8 cellular contexts compared by ENCODE assay signal in the genomic region with DNA sequence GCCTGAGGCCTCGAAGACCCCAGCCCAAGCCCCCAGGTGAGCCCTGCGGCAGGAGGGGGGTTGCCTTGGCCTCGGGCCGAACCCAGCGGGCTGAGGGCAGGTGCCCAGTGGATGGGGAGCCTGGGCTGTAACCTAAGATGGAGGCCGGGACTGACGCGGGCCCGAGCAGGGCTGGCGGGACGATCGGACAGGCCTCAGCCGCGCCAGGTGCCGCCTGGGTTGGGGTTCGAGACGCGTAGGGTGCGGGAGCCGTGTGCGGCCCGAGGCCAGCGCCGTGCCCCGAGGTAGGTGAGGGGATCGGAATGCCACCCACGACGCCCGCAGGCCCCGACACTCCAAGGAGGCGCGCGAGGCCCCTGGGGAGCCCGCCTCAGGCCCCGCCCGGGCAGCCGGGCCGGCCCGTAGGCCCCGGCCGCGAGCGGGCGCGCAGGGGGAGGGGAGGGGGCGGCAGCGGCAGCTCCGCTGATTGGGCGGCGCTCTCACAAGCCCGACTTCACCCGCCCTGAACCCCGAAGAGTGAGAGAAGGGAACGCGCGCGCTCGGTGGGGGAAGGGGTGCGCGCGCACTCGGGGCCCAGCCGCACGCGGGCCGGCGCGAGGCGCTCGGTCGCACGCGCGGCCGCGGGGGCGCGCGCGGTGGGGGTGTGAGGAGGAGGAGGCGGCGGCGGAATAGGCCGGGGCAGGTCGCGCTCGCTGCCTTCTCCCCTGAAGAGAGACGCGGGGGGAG.
DNase-seq lines count a peak whose midpoint lies in the region; ATAC-seq lines count a peak whose summit lies in the region.

A gene with protein sequence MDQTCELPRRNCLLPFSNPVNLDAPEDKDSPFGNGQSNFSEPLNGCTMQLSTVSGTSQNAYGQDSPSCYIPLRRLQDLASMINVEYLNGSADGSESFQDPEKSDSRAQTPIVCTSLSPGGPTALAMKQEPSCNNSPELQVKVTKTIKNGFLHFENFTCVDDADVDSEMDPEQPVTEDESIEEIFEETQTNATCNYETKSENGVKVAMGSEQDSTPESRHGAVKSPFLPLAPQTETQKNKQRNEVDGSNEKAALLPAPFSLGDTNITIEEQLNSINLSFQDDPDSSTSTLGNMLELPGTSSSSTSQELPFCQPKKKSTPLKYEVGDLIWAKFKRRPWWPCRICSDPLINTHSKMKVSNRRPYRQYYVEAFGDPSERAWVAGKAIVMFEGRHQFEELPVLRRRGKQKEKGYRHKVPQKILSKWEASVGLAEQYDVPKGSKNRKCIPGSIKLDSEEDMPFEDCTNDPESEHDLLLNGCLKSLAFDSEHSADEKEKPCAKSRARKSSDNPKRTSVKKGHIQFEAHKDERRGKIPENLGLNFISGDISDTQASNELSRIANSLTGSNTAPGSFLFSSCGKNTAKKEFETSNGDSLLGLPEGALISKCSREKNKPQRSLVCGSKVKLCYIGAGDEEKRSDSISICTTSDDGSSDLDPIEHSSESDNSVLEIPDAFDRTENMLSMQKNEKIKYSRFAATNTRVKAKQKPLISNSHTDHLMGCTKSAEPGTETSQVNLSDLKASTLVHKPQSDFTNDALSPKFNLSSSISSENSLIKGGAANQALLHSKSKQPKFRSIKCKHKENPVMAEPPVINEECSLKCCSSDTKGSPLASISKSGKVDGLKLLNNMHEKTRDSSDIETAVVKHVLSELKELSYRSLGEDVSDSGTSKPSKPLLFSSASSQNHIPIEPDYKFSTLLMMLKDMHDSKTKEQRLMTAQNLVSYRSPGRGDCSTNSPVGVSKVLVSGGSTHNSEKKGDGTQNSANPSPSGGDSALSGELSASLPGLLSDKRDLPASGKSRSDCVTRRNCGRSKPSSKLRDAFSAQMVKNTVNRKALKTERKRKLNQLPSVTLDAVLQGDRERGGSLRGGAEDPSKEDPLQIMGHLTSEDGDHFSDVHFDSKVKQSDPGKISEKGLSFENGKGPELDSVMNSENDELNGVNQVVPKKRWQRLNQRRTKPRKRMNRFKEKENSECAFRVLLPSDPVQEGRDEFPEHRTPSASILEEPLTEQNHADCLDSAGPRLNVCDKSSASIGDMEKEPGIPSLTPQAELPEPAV (N-terminal part only) (plus strand): TSS at position 655 of the 726 bp plus-strand sequence. CDS start 1,331 bp downstream, outside the sequence.

- H3K27ac Mint-ChIP-seq in memory B cell = peak within 1 kb of the TSS; percentile 91

- peaks cover 9% of the 10 kb centered on the region for H3K36me3 Mint-ChIP-seq in memory B cell

- ATAC-seq in HG02973 (IDR thresholded peaks at IDR 0.05; ENCODE audit: unreplicated experiment) = peak; percentile 52
- ATAC-seq in memory B cell (ENCODE audit: low read depth) = peak; percentile 71

- H3K4me3 Mint-ChIP-seq in memory B cell = peak within 1 kb of the TSS; percentile 88

- no peaks in the 10 kb centered on the region for H3K9me3 Mint-ChIP-seq in memory B cell

- no peaks in the 10 kb centered on the region for H3K27me3 Mint-ChIP-seq in memory B cell

- DNase-seq in SIG-M5 treated with dmso at 0.1 percent for 504 hours (lab: John Stamatoyannopoulos, UW; ENCODE audit: unreplicated experiment) (peak; percentile 60), SIG-M5 (lab: John Stamatoyannopoulos, UW) (no peak), NCI-H226 (peak; percentile 92), memory B cell (ENCODE audit: low spot score in 2 of 2) (peak; percentile 92 to 94)
- DNase-seq in activated CD8-positive, alpha-beta memory T cell treated with anti-CD3 and anti-CD28 coated beads for 1 hour (ENCODE audit: extremely low read depth in 1 of 2, low read depth in 1 of 2) = peak; percentile 49 to 83
- DNase-seq in effector CD8-positive, alpha-beta T cell (lab: John Stamatoyannopoulos, UW) = peak; percentile 79
- DNase-seq in stimulated activated CD4-positive, alpha-beta T cell treated with anti-CD3 and anti-CD28 coated beads, TNF-alpha, amount 100 ng/mL, for 48 hours (ENCODE audit: low read depth in 3 of 3) = peak; percentile 81 to 83 (median 82)

- peaks cover 25% of the 10 kb centered on the region for H3K4me1 Mint-ChIP-seq in memory B cell
